Comparison of ENCODE assay signal across 8 cellular contexts in the genomic region with DNA sequence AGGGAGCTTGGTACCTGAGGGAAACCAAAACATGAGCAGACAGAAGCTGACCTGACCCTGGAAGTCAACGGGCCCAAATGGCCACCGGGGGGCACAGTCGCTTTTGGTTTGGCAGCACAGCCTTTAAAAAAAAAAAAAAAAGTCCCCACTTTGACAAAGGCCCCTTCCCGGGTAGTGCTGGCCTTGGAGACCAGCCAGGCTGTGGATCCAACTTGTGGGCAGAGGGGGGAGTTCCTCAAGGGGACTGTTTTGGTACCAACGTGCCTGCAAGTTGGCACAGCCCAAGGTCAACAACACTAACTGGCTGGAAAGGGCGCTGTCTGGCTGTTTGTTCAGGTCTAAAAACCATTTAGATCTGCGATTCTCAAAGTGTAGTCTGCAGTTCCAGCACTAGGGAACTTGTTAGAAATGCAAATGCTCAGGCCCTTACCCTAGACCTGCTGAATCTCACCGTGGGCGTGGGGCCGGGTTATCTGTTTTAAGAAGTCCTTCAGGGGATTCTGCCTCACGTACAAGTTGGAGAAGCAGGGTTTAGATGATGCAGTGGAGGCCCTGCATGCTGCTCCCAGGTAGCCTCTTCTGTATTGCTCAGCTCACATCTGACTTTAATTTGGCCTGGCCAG.
A peak's percentile ranks its signal among the peaks of the same experiment; 100 is the strongest.
DNase-seq lines count a peak whose midpoint lies in the region; ATAC-seq, FAIRE-seq and TF ChIP-seq lines count a peak whose summit lies in the region.

No MANE protein-coding gene starts in this region.

- H3K9me3 Mint-ChIP-seq in central memory CD8-positive, alpha-beta T cell, result peaks cover 4% of the 10 kb centered on the region

- FAIRE-seq in kidney (lab: Jason Lieb, UNC), result no peak

- peaks cover 16% of the 10 kb centered on the region for H3K36me3 Mint-ChIP-seq in central memory CD8-positive, alpha-beta T cell (ENCODE audit: insufficient read depth)

- H3K9ac ChIP-seq in kidney (ENCODE audit: low read length in 2 of 2), result peak overlapping the region in 1 of 2 donors; percentile 44

- H3K9me3 ChIP-seq in kidney (ENCODE audit: control insufficient read depth in 1 of 2, low read length in 2 of 2), result no peaks in the 10 kb centered on the region

- H3K27ac Mint-ChIP-seq in central memory CD8-positive, alpha-beta T cell (ENCODE audit: low read depth), result no peak overlapping the region

- peak; percentile 10 for ATAC-seq in HG02970 (IDR thresholded peaks at IDR 0.05; ENCODE audit: low FRiP score, unreplicated experiment)
- ATAC-seq in central memory CD8-positive, alpha-beta T cell (replicated peaks; ENCODE audit: extremely low read depth, poor library complexity, severe bottlenecking), result peak; percentile 25

- peak overlapping the region; percentile 2 to 11 for H3K4me3 ChIP-seq in kidney (ENCODE audit: low read length in 2 of 2)

- intact Hi-C loops in kidney (cut with DNase I), result no loop called here

- H3K27ac ChIP-seq in VCaP, result peak overlapping the region; percentile 87
- H3K27ac ChIP-seq in kidney (ENCODE audit: low read depth in 2 of 2, low read length in 2 of 2), result peak overlapping the region; percentile 20 to 86

- peaks cover 8 to 13% of the 10 kb centered on the region in 2 donors for H3K4me1 ChIP-seq in kidney (ENCODE audit: control insufficient read depth in 1 of 2, insufficient read depth in 1 of 2, low read depth in 1 of 2, low read length in 2 of 2)

- H3K4me3 Mint-ChIP-seq in central memory CD8-positive, alpha-beta T cell, result peak overlapping the region; percentile 69

- TF ChIP-seq CTCF in VCaP (conservative IDR thresholded peaks at IDR 0.05), result peak; percentile 47
- TF ChIP-seq CTCF in kidney (IDR thresholded peaks at IDR 0.05; ENCODE audit: borderline replicate concordance, extremely low read depth, insufficient read depth), result peak; percentile 55

- H3K27me3 Mint-ChIP-seq in central memory CD8-positive, alpha-beta T cell, result no peaks in the 10 kb centered on the region

- peaks cover 0 to 8% of the 10 kb centered on the region in 2 donors for H3K36me3 ChIP-seq in kidney (ENCODE audit: control insufficient read depth in 1 of 2, insufficient read depth in 2 of 2, low read length in 2 of 2)

- peaks cover 34% of the 10 kb centered on the region for H3K4me1 Mint-ChIP-seq in central memory CD8-positive, alpha-beta T cell

- DNase-seq in NCI-H2107 treated with DMSO at 0.1 percent for 48 hours (lab: John Stamatoyannopoulos, UW; ENCODE audit: unreplicated experiment) (peak; percentile 41), NCI-H2107 (lab: John Stamatoyannopoulos, UW) (no peak), NCI-H2029 (lab: John Stamatoyannopoulos, UW) (peak; percentile 46), kidney (peak; percentile 90)
- no peak for DNase-seq in central memory CD8-positive, alpha-beta T cell (ENCODE audit: low spot score in 2 of 2)
- DNase-seq in stimulated activated CD4-positive, alpha-beta T cell treated with anti-CD3 and anti-CD28 coated beads, Interleukin-12 subunit alpha, Interleukin-12 subunit beta, amount 100 ng/mL, for 4 hours, result peak; percentile 60

Comparison
In these comparisons a context has a peak if more than half of its experiments do, and no peak if none do; other contexts are left out.
1. DNase-seq: peak in NCI-H2107 treated with DMSO at 0.1 percent for 48 hours (single experiment), NCI-H2029 (single experiment), kidney (single experiment) and stimulated activated CD4-positive, alpha-beta T cell treated with anti-CD3 and anti-CD28 coated beads, Interleukin-12 subunit alpha, Interleukin-12 subunit beta, amount 100 ng/mL, for 4 hours (single experiment); none in NCI-H2107 (single experiment) and central memory CD8-positive, alpha-beta T cell (0 of 2).